Comparison of ENCODE assay signal across 8 cellular contexts in genomic region chr4:38069271-38069760, GRCh38.
DNase-seq lines count a peak whose midpoint lies in the region; ATAC-seq and TF ChIP-seq lines count a peak whose summit lies in the region.

No MANE protein-coding gene starts in this region.

- no peaks in the 10 kb centered on the region for H3K27me3 Mint-ChIP-seq in endodermal cell (ENCODE audit: insufficient read depth)
- H3K27me3 Mint-ChIP-seq in naive thymus-derived CD4-positive, alpha-beta T cell: no peaks in the 10 kb centered on the region

- H3K27me3 ChIP-seq in endodermal cell (ENCODE audit: control insufficient read depth, insufficient read depth, low read length, poor library complexity, severe bottlenecking): no peaks in the 10 kb centered on the region
- H3K27me3 ChIP-seq in naive thymus-derived CD4-positive, alpha-beta T cell (ENCODE audit: control insufficient read depth in 2 of 2, insufficient read depth in 2 of 2, low read length in 2 of 2): no peaks in the 10 kb centered on the region

- TF ChIP-seq CTCF in endodermal cell (conservative IDR thresholded peaks at IDR 0.05): peak; percentile 78

- POLR2A ChIA-PET in naive thymus-derived CD4-positive, alpha-beta T cell (lab: Charles Lee): no interaction called here

- no peaks in the 10 kb centered on the region for H3K9me3 Mint-ChIP-seq in endodermal cell
- no peaks in the 10 kb centered on the region for H3K9me3 Mint-ChIP-seq in naive thymus-derived CD4-positive, alpha-beta T cell

- ATAC-seq in naive thymus-derived CD4-positive, alpha-beta T cell: peak; percentile 86

- peak; percentile 57 for DNase-seq in SIG-M5 treated with dmso at 0.1 percent for 504 hours (lab: John Stamatoyannopoulos, UW; ENCODE audit: unreplicated experiment)
- DNase-seq in SIG-M5 (lab: John Stamatoyannopoulos, UW): no peak
- DNase-seq in SK-MEL-5 (ENCODE audit: low read depth, low spot score): peak; percentile 81
- DNase-seq in endodermal cell: peak; percentile 88
- peak in 6 of 9 donors; percentile 16 to 53 (median 38) for DNase-seq in naive thymus-derived CD4-positive, alpha-beta T cell
- DNase-seq in NCI-H1436 treated with DMSO at 0.1 percent for 48 hours (lab: John Stamatoyannopoulos, UW): no peak
- no peak for DNase-seq in NK-92 (lab: John Stamatoyannopoulos, UW; ENCODE audit: unreplicated experiment)
- no peak for DNase-seq in RPMI8226

- H3K4me3 ChIP-seq in endodermal cell (ENCODE audit: low read length): no peak overlapping the region
- no peak overlapping the region for H3K4me3 ChIP-seq in naive thymus-derived CD4-positive, alpha-beta T cell (ENCODE audit: low read length)

- H3K9me3 ChIP-seq in endodermal cell (ENCODE audit: control insufficient read depth, low read length): no peaks in the 10 kb centered on the region
- H3K9me3 ChIP-seq in naive thymus-derived CD4-positive, alpha-beta T cell (ENCODE audit: control insufficient read depth in 2 of 3, low read length in 3 of 3): no peaks in the 10 kb centered on the region

- no peak overlapping the region for H3K9ac ChIP-seq in endodermal cell (ENCODE audit: extremely low read depth, low read length, poor library complexity, severe bottlenecking)

- peaks cover 12% of the 10 kb centered on the region for H3K36me3 ChIP-seq in endodermal cell (ENCODE audit: control insufficient read depth, insufficient read depth, low read length)
- peaks cover 0 to 26% (median 0%) of the 10 kb centered on the region in 3 experiments for H3K36me3 ChIP-seq in naive thymus-derived CD4-positive, alpha-beta T cell (ENCODE audit: control insufficient read depth in 2 of 3, insufficient read depth in 3 of 3, low read length in 3 of 3)

- H3K4me1 ChIP-seq in endodermal cell (ENCODE audit: control insufficient read depth, insufficient read depth, low read length): peaks cover 8% of the 10 kb centered on the region
- no peaks in the 10 kb centered on the region for H3K4me1 ChIP-seq in naive thymus-derived CD4-positive, alpha-beta T cell (ENCODE audit: control insufficient read depth in 2 of 2, insufficient read depth in 2 of 2, low read length in 2 of 2)

- intact Hi-C loops in naive thymus-derived CD4-positive, alpha-beta T cell (cut with micrococcal nuclease): loop anchor here (1.0 to 2.0 kb wide), 4 partner anchors 63 to 606 kb away; no protein-coding TSS in a partner anchor

- 35 to 47% methylated on average over 2 to 6 of the region's 6 CpGs for WGBS in endodermal cell (ENCODE audit: insufficient coverage in 1 of 2, insufficient read length in 1 of 2), 2 experiments

- no peak overlapping the region for H3K4me3 Mint-ChIP-seq in endodermal cell
- H3K4me3 Mint-ChIP-seq in naive thymus-derived CD4-positive, alpha-beta T cell: no peak overlapping the region

- H3K27ac ChIP-seq in endodermal cell (ENCODE audit: low read depth, low read length): no peak overlapping the region
- H3K27ac ChIP-seq in naive thymus-derived CD4-positive, alpha-beta T cell (ENCODE audit: low read depth, low read length): no peak overlapping the region

- in situ Hi-C loops in SK-MEL-5 (cut with HindIII; ENCODE audit: low pct_unique_long_range_greater_than_20kb, low sequenced_read_pairs): no loop called here

- H3K27ac Mint-ChIP-seq in endodermal cell: peak overlapping the region; percentile 35
- H3K27ac Mint-ChIP-seq in naive thymus-derived CD4-positive, alpha-beta T cell: peak overlapping the region in 1 of 9 donors; percentile 12

- CTCF ChIA-PET in naive thymus-derived CD4-positive, alpha-beta T cell (lab: Charles Lee): interaction anchor here (0.9 to 2.8 kb wide), 10 partner anchors 9 to 713 kb away, joined by 3 to 13 read pairs (median 4); partner anchors contain the start of gene TLR10

- H3K4me1 Mint-ChIP-seq in endodermal cell: peaks cover 9% of the 10 kb centered on the region
- peaks cover 9 to 29% (median 18%) of the 10 kb centered on the region in 7 donors for H3K4me1 Mint-ChIP-seq in naive thymus-derived CD4-positive, alpha-beta T cell

- H3K36me3 Mint-ChIP-seq in endodermal cell (ENCODE audit: low read depth): peaks cover 21% of the 10 kb centered on the region
- H3K36me3 Mint-ChIP-seq in naive thymus-derived CD4-positive, alpha-beta T cell: peaks cover 4 to 48% (median 27%) of the 10 kb centered on the region in 5 donors

Comparison
In these comparisons a context has a peak if more than half of its experiments do, and no peak if none do; other contexts are left out.
1. DNase-seq: peak in SIG-M5 treated with dmso at 0.1 percent for 504 hours (single experiment), SK-MEL-5 (single experiment), endodermal cell (single experiment) and naive thymus-derived CD4-positive, alpha-beta T cell (6 of 9); none in SIG-M5 (single experiment), NCI-H1436 treated with DMSO at 0.1 percent for 48 hours (single experiment), NK-92 (single experiment) and RPMI8226 (single experiment).